Comparison of ENCODE assay signal across 13 cellular contexts in genomic region chr10:11261687-11262086, GRCh38.
DNase-seq lines count a peak whose midpoint lies in the region; ATAC-seq and TF ChIP-seq lines count a peak whose summit lies in the region.
"Had no signal": no experiment of that assay in that cellular context is flagged by ENCODE, and none has a peak within 500 bp of the region (broad histone marks: within the 10 kb centered on the region; RNA-seq: fewer than 3 reads in every experiment).

No MANE protein-coding gene starts in this region.

- H3K36me3 Mint-ChIP-seq in CD8-positive, alpha-beta T cell = peaks cover 96% of the 10 kb centered on the region
- peaks cover 96% of the 10 kb centered on the region for H3K36me3 Mint-ChIP-seq in activated CD4-positive, alpha-beta memory T cell treated with anti-CD3 and anti-CD28 coated beads, Interleukin-2, amount 10 ng/mL, durations not matched to agents 7 days and 5 days (ENCODE audit: low read depth)
- peaks cover 40% of the 10 kb centered on the region for H3K36me3 Mint-ChIP-seq in memory B cell

- POLR2A ChIA-PET in CD8-positive, alpha-beta T cell (lab: Charles Lee) = interaction anchor here (0.6 kb wide), 1 partner anchor 46 kb away, joined by 3 read pairs; no protein-coding TSS in a partner anchor
- POLR2A ChIA-PET in activated CD4-positive, alpha-beta memory T cell treated with anti-CD3 and anti-CD28 coated beads, Interleukin-2, amount 10 ng/mL, durations not matched to agents 7 days and 5 days (lab: Charles Lee) = no interaction called here

- no peak for ATAC-seq in CD8-positive, alpha-beta T cell
- ATAC-seq in GM21360 (IDR thresholded peaks at IDR 0.05; ENCODE audit: unreplicated experiment) (peak; percentile 36), memory B cell (ENCODE audit: low read depth) (no peak)

- CTCF ChIA-PET in CD8-positive, alpha-beta T cell (lab: Charles Lee) = interaction anchor here (1.2 to 1.5 kb wide), 2 partner anchors 10 to 86 kb away, joined by 3 to 5 read pairs; no protein-coding TSS in a partner anchor
- CTCF ChIA-PET in activated CD4-positive, alpha-beta memory T cell treated with anti-CD3 and anti-CD28 coated beads, Interleukin-2, amount 10 ng/mL, durations not matched to agents 7 days and 5 days (lab: Charles Lee) = no interaction called here

- H3K4me1 Mint-ChIP-seq in CD8-positive, alpha-beta T cell (ENCODE audit: low read depth) = peaks cover 93% of the 10 kb centered on the region
- H3K4me1 Mint-ChIP-seq in activated CD4-positive, alpha-beta memory T cell treated with anti-CD3 and anti-CD28 coated beads, Interleukin-2, amount 10 ng/mL, durations not matched to agents 7 days and 5 days = peaks cover 76% of the 10 kb centered on the region
- H3K4me1 Mint-ChIP-seq in memory B cell = peaks cover 60% of the 10 kb centered on the region

- H3K27me3 ChIP-seq in CD8-positive, alpha-beta T cell (ENCODE audit: insufficient read depth, low read length) = no peaks in the 10 kb centered on the region

- H3K4me3 Mint-ChIP-seq in CD8-positive, alpha-beta T cell = peak overlapping the region; percentile 26
- H3K4me3 Mint-ChIP-seq in activated CD4-positive, alpha-beta memory T cell treated with anti-CD3 and anti-CD28 coated beads, Interleukin-2, amount 10 ng/mL, durations not matched to agents 7 days and 5 days = no peak overlapping the region
- H3K4me3 Mint-ChIP-seq in memory B cell = peak overlapping the region; percentile 8

- H3K4me3 ChIP-seq in CD8-positive, alpha-beta T cell (ENCODE audit: low read depth, low read length) = no peak overlapping the region
- H3K4me3 ChIP-seq: smooth muscle cell had no signal

- H3K27me3 Mint-ChIP-seq in CD8-positive, alpha-beta T cell (ENCODE audit: low read depth) = no peaks in the 10 kb centered on the region
- H3K27me3 Mint-ChIP-seq in activated CD4-positive, alpha-beta memory T cell treated with anti-CD3 and anti-CD28 coated beads, Interleukin-2, amount 10 ng/mL, durations not matched to agents 7 days and 5 days = no peaks in the 10 kb centered on the region
- no peaks in the 10 kb centered on the region for H3K27me3 Mint-ChIP-seq in memory B cell

- intact Hi-C loops in CD8-positive, alpha-beta T cell (cut with DNase I, micrococcal nuclease) = loop anchor here in 1 of 2 experiments (5.0 kb wide), 1 partner anchor 44 kb away; no protein-coding TSS in a partner anchor

- H3K27ac Mint-ChIP-seq in CD8-positive, alpha-beta T cell = peak overlapping the region; percentile 90
- H3K27ac Mint-ChIP-seq in activated CD4-positive, alpha-beta memory T cell treated with anti-CD3 and anti-CD28 coated beads, Interleukin-2, amount 10 ng/mL, durations not matched to agents 7 days and 5 days = peak overlapping the region; percentile 42
- H3K27ac Mint-ChIP-seq in memory B cell = peak overlapping the region; percentile 87

- no peak for TF ChIP-seq CTCF in CD8-positive, alpha-beta T cell (IDR thresholded peaks at IDR 0.05)

- H3K9me3 ChIP-seq in CD8-positive, alpha-beta T cell (ENCODE audit: low read length) = no peaks in the 10 kb centered on the region

- no peak for DNase-seq in CD8-positive, alpha-beta T cell
- no peak for DNase-seq in activated CD4-positive, alpha-beta memory T cell treated with anti-CD3 and anti-CD28 coated beads, Interleukin-2, amount 10 ng/mL, durations not matched to agents 7 days and 5 days
- DNase-seq in memory B cell (ENCODE audit: low spot score in 2 of 2) (no peak), cortex of kidney (lab: John Stamatoyannopoulos, UW) (no peak), DMS53 (lab: John Stamatoyannopoulos, UW) (no peak), glomerular visceral epithelial cell (ENCODE audit: extremely low spot score) (no peak)
- DNase-seq in activated effector memory CD4-positive, alpha-beta T cell treated with Interleukin-2 at 50 U/mL for 16 hours = no peak
- DNase-seq: activated CD4-positive, CD25-positive, alpha-beta regulatory T cell; anterior cingulate cortex; C1 segment of cervical spinal cord; NCI-H226 had no signal

- no peaks in the 10 kb centered on the region for H3K9me3 Mint-ChIP-seq in CD8-positive, alpha-beta T cell
- no peaks in the 10 kb centered on the region for H3K9me3 Mint-ChIP-seq in activated CD4-positive, alpha-beta memory T cell treated with anti-CD3 and anti-CD28 coated beads, Interleukin-2, amount 10 ng/mL, durations not matched to agents 7 days and 5 days
- H3K9me3 Mint-ChIP-seq in memory B cell = no peaks in the 10 kb centered on the region

- no peak overlapping the region for H3K27ac ChIP-seq in CD8-positive, alpha-beta T cell (ENCODE audit: low read depth, low read length)

- peaks cover 68% of the 10 kb centered on the region for H3K36me3 ChIP-seq in CD8-positive, alpha-beta T cell (ENCODE audit: insufficient read depth, low read length)

- peaks cover 37% of the 10 kb centered on the region for H3K4me1 ChIP-seq in CD8-positive, alpha-beta T cell (ENCODE audit: insufficient read depth, low read length)
